25 cellular contexts compared by ENCODE assay signal in the genomic region with DNA sequence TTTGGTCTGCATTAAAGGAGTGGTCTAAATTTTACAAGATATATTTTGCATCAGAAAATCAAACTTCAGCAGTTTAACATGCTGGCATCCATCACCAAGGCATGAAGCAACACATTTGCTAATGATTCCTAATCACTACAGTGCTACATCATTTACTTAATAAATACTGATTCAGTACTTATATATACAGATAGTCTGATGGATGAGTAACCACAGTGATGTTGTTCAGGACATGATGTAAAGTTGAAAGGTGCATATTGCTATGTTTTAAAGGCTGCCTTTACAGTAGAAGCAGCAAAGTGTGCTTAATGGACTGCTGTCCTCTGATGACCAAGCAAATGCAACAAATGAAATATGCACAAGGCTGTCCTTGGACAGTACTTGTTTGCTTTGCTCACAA. TPM values are rescaled to one million over a fixed set of nuclear protein-coding genes. Genes with fewer than 3 reads are reported as not detected.
DNase-seq lines count a peak whose midpoint lies in the region; ATAC-seq, FAIRE-seq and TF ChIP-seq lines count a peak whose summit lies in the region.
"Had no signal": no experiment of that assay in that cellular context is flagged by ENCODE, and none has a peak within 500 bp of the region (broad histone marks: within the 10 kb centered on the region; RNA-seq: fewer than 3 reads in every experiment).

No MANE protein-coding gene starts in this region.

- no peak overlapping the region for H3K4me3 Mint-ChIP-seq in activated naive CD8-positive, alpha-beta T cell treated with anti-CD3 and anti-CD28 coated beads, Interleukin-2, amount 50 U/mL, for 24 hours
- H3K4me3 Mint-ChIP-seq: activated CD8-positive, alpha-beta memory T cell treated with anti-CD3 and anti-CD28 coated beads, Interleukin-2, amount 10 ng/mL, durations not matched to agents 7 days and 5 days; mesothelial cell of epicardium; naive B cell; T-helper 17 cell had no signal

- H3K4me2 ChIP-seq in HepG2 (ENCODE audit: low read depth, low read length), result no peak overlapping the region

- H3K27ac Mint-ChIP-seq in activated naive CD8-positive, alpha-beta T cell treated with anti-CD3 and anti-CD28 coated beads, Interleukin-2, amount 50 U/mL, for 24 hours, result peak overlapping the region; percentile 43
- H3K27ac Mint-ChIP-seq: activated CD8-positive, alpha-beta memory T cell treated with anti-CD3 and anti-CD28 coated beads, Interleukin-2, amount 10 ng/mL, durations not matched to agents 7 days and 5 days; mesothelial cell of epicardium; T-helper 17 cell had no signal

- H3K9me3 Mint-ChIP-seq in activated naive CD8-positive, alpha-beta T cell treated with anti-CD3 and anti-CD28 coated beads, Interleukin-2, amount 50 U/mL, for 24 hours, result no peaks in the 10 kb centered on the region
- H3K9me3 Mint-ChIP-seq: mesothelial cell of epicardium, naive B cell had no signal

- H2AFZ ChIP-seq in HepG2 (ENCODE audit: low read length), result no peak overlapping the region

- CTCF ChIA-PET in HepG2 (lab: Yijun Ruan, JAX; ENCODE audit: low intra/inter-chr PET ratio, low total read pairs), result no interaction called here

- H3K79me2 ChIP-seq in HepG2 (ENCODE audit: insufficient read depth, low read length), result no peaks in the 10 kb centered on the region

- no peaks in the 10 kb centered on the region for H3K27me3 Mint-ChIP-seq in activated naive CD8-positive, alpha-beta T cell treated with anti-CD3 and anti-CD28 coated beads, Interleukin-2, amount 50 U/mL, for 24 hours
- H3K27me3 Mint-ChIP-seq: activated CD8-positive, alpha-beta memory T cell treated with anti-CD3 and anti-CD28 coated beads, Interleukin-2, amount 10 ng/mL, durations not matched to agents 7 days and 5 days; naive B cell; T-helper 17 cell had no signal

- H3K36me3 Mint-ChIP-seq in activated naive CD8-positive, alpha-beta T cell treated with anti-CD3 and anti-CD28 coated beads, Interleukin-2, amount 50 U/mL, for 24 hours (ENCODE audit: low read depth), result peaks cover 66% of the 10 kb centered on the region

- in situ Hi-C loops in HepG2 (cut with HindIII; ENCODE audit: extremely low pct_ligation_motif_present, low pct_unique_long_range_greater_than_20kb), result no loop called here

- peaks cover 22% of the 10 kb centered on the region for H3K4me1 Mint-ChIP-seq in activated naive CD8-positive, alpha-beta T cell treated with anti-CD3 and anti-CD28 coated beads, Interleukin-2, amount 50 U/mL, for 24 hours
- H3K4me1 Mint-ChIP-seq: mesothelial cell of epicardium had no signal

- H3K4me1 ChIP-seq in HepG2 (ENCODE audit: insufficient read depth, low read length), result no peaks in the 10 kb centered on the region
- no peaks in the 10 kb centered on the region for H3K4me1 ChIP-seq in right lobe of liver
- H3K4me1 ChIP-seq in right cardiac atrium (ENCODE audit: control insufficient read depth, insufficient read depth, low read length), result no peaks in the 10 kb centered on the region
- H3K4me1 ChIP-seq: prostate gland, uterus had no signal

- H3K36me3 ChIP-seq in HepG2 (replicated peaks in 1 of 2; ENCODE audit: control insufficient read depth in 1 of 2, insufficient read depth in 2 of 2, low read length in 2 of 2), result peaks cover 40 to 91% of the 10 kb centered on the region in 2 experiments
- H3K36me3 ChIP-seq in right lobe of liver, result peaks cover 0 to 84% (median 38%) of the 10 kb centered on the region in 4 donors
- H3K36me3 ChIP-seq: uterus had no signal

- H4K20me1 ChIP-seq in HepG2 (ENCODE audit: insufficient read depth, low read length), result no peaks in the 10 kb centered on the region

- no TSS peak for BruUV-seq in HepG2 (replicated peaks; lab: Mats Ljungman, UMichigan)

- H3K9me3 ChIP-seq in HepG2 (ENCODE audit: low read length) (no peaks in the 10 kb centered on the region), right lobe of liver (no peaks in the 10 kb centered on the region), right cardiac atrium (ENCODE audit: control insufficient read depth, low read length) (no peaks in the 10 kb centered on the region)
- H3K9me3 ChIP-seq: prostate gland, thoracic aorta, uterus had no signal

- TF ChIP-seq EP300 in HepG2 (IDR thresholded peaks at IDR 0.05; ENCODE audit: low read depth in 2 of 2, low read length in 2 of 2), result no peak
- no peak for TF ChIP-seq EP300 in HepG2 (CRISPR knock-in tag; IDR thresholded peaks at IDR 0.05; ENCODE audit: borderline replicate concordance)

- intact Hi-C loops in HepG2 (cut with micrococcal nuclease; ENCODE audit: unreplicated experiment), result no loop called here
- intact Hi-C loops in right lobe of liver (cut with DNase I), result no loop called here
- intact Hi-C loops in right cardiac atrium (cut with DNase I), result no loop called here

- TF ChIP-seq POLR2A in HepG2 (IDR thresholded peaks at IDR 0.05; ENCODE audit: insufficient read depth in 1 of 2, low read depth in 2 of 2, low read length in 2 of 2), result no peak
- TF ChIP-seq POLR2A in right lobe of liver (IDR thresholded peaks at IDR 0.05), result no peak

- no peak overlapping the region for H3K9ac ChIP-seq in HepG2 (ENCODE audit: insufficient read depth, low read depth, low read length)

- no peak for FAIRE-seq in HepG2 (lab: Jason Lieb, UNC)
- FAIRE-seq in urothelium cell line (lab: Jason Lieb, UNC), result peak; percentile 17
- FAIRE-seq: GM18507, islet of Langerhans had no signal

- ATAC-seq in HepG2, result no peak
- no peak for ATAC-seq in right lobe of liver
- ATAC-seq in activated naive CD8-positive, alpha-beta T cell treated with anti-CD3 and anti-CD28 coated beads, Interleukin-2, amount 50 U/mL, for 24 hours, result no peak
- no peak for ATAC-seq in right cardiac atrium
- ATAC-seq: activated CD8-positive, alpha-beta memory T cell treated with anti-CD3 and anti-CD28 coated beads, Interleukin-2, amount 10 ng/mL, durations not matched to agents 7 days and 5 days; left ventricle myocardium superior; SK-N-SH treated with all-trans-retinoic acid at 6 μM for 48 hours; T-helper 17 cell had no signal

- H3K27me3 ChIP-seq in HepG2 (ENCODE audit: control insufficient read depth in 1 of 2, insufficient read depth in 2 of 2, low read length in 2 of 2), result no peaks in the 10 kb centered on the region
- no peaks in the 10 kb centered on the region for H3K27me3 ChIP-seq in right lobe of liver
- H3K27me3 ChIP-seq in right cardiac atrium (ENCODE audit: control insufficient read depth, insufficient read depth), result no peaks in the 10 kb centered on the region
- H3K27me3 ChIP-seq: brain microvascular endothelial cell, uterus had no signal

- H3K27ac ChIP-seq in HepG2 (ENCODE audit: extremely low read length, insufficient read depth, low read length), result no peak overlapping the region
- H3K27ac ChIP-seq in right lobe of liver, result no peak overlapping the region
- no peak overlapping the region for H3K27ac ChIP-seq in right cardiac atrium (ENCODE audit: low read length)
- H3K27ac ChIP-seq: brain microvascular endothelial cell, C4-2B, prostate gland, thoracic aorta, uterus had no signal

- H3K4me3 ChIP-seq in HepG2 (replicated peaks in 1 of 3; ENCODE audit: insufficient read depth in 1 of 3, low read depth in 2 of 3, low read length in 3 of 3) (no peak overlapping the region), right lobe of liver (no peak overlapping the region), right cardiac atrium (ENCODE audit: low read length) (no peak overlapping the region)
- H3K4me3 ChIP-seq: prostate gland, thoracic aorta, uterus had no signal

- no peak for TF ChIP-seq RAD21 in HepG2 (CRISPR knock-in tag; IDR thresholded peaks at IDR 0.05)

- no peak for DNase-seq in HepG2 (ENCODE audit: low spot score)
- no peak for DNase-seq in right lobe of liver
- DNase-seq in activated naive CD8-positive, alpha-beta T cell treated with anti-CD3 and anti-CD28 coated beads, Interleukin-2, amount 50 U/mL, for 24 hours, result no peak
- no peak for DNase-seq in urothelium cell line (ENCODE audit: low spot score)
- no peak for DNase-seq in right cardiac atrium
- DNase-seq: activated CD4-positive, alpha-beta T cell treated with anti-CD3 and anti-CD28 coated beads for 4 hours; activated CD8-positive, alpha-beta memory T cell treated with anti-CD3 and anti-CD28 coated beads, Interleukin-2, amount 10 ng/mL, durations not matched to agents 7 days and 5 days; brain microvascular endothelial cell; H7; left ventricle myocardium superior; naive B cell; NCI-H1694 treated with DMSO at 0.1 percent for 48 hours; NCI-H2171; NCI-H510A; stimulated activated CD4-positive, alpha-beta T cell treated with anti-CD3 and anti-CD28 coated beads, Interleukin-15, amount 100 ng/mL, for 24 hours; stimulated activated naive CD4-positive, alpha-beta T cell; T-helper 17 cell; uterus had no signal

- TF ChIP-seq CTCF in HepG2 (CRISPR knock-in tag; IDR thresholded peaks at IDR 0.05) (no peak), right lobe of liver (IDR thresholded peaks at IDR 0.05) (no peak)

- POLR2A ChIA-PET in HepG2 (lab: Yijun Ruan, JAX), result interaction anchor here (1.4 to 1.6 kb wide), 2 partner anchors 11 to 29 kb away, joined by 4 to 5 read pairs; a partner anchor contains a TSS

RNA-seq across cellular contexts. Expression of a gene that starts 11.1 kb away (rescaled TPM):
- total RNA-seq in HepG2 (2016; rRNA removed; fragmentation: Illumina TruSeq; extraction: Trizol) (28.7 and 32.9 TPM in 2 replicates), right lobe of liver (10 to 100 TPM; 11.4 to 15.3 (median 13.9) TPM), right cardiac atrium (10 to 100 TPM; 27.3 to 30.9 (median 29.0) TPM)
- total RNA-seq in HepG2 (2016; cell fraction: cytosol; rRNA removed; fragmentation: Illumina TruSeq; extraction: Trizol; ENCODE audit: low read depth), result 4.8 and 5.8 TPM in 2 replicates
- 27.3 and 33.0 TPM in 2 replicates for total RNA-seq in HepG2 (2016; cell fraction: insoluble cytoplasmic fraction; rRNA removed; fragmentation: Illumina TruSeq; extraction: Trizol)
- total RNA-seq in HepG2 (2016; cell fraction: membrane; rRNA removed; fragmentation: Illumina TruSeq; extraction: Trizol), result 11.7 TPM in 2 replicates
- 46.3 and 47.7 TPM in 2 replicates for total RNA-seq in HepG2 (2016; cell fraction: nucleus; rRNA removed; fragmentation: Illumina TruSeq; extraction: Trizol)
- polyA plus RNA-seq in HepG2 (2011; rRNA removed) (77.5 and 78.0 TPM in 2 replicates), right cardiac atrium (26.8 TPM)
- 42.9 and 43.8 TPM in 2 replicates for polyA plus RNA-seq in HepG2 (2011; cell fraction: cytosol; rRNA removed)
- 131 and 148 TPM in 2 replicates for polyA plus RNA-seq in HepG2 (2011; cell fraction: nucleus; rRNA removed)
- 36.6 and 37.0 TPM in 2 replicates for polyA plus RNA-seq in HepG2 (2012)
- 2.7 and 2.9 TPM in 2 replicates for polyA plus RNA-seq in HepG2 (2016; cell fraction: cytosol; fragmentation: Illumina TruSeq; extraction: Trizol; ENCODE audit: low read depth)
- polyA plus RNA-seq in HepG2 (2016; cell fraction: insoluble cytoplasmic fraction; fragmentation: Illumina TruSeq; extraction: Trizol; ENCODE audit: low read depth), result 35.5 and 40.9 TPM in 2 replicates
- polyA plus RNA-seq in HepG2 (2016; cell fraction: membrane; fragmentation: Illumina TruSeq; extraction: Trizol; ENCODE audit: low read depth), result 7.6 and 8.4 TPM in 2 replicates
- polyA plus RNA-seq in HepG2 (2016; cell fraction: nucleus; fragmentation: Illumina TruSeq; extraction: Trizol; ENCODE audit: insufficient read depth, low read depth), result 97.5 and 99.5 TPM in 2 replicates
- polyA minus RNA-seq in HepG2 (2011; rRNA and poly(A)+ RNA removed; ENCODE audit: low replicate concordance), result 56.7 and 59.6 TPM in 2 replicates
- polyA minus RNA-seq in HepG2 (2011; cell fraction: cytosol; rRNA and poly(A)+ RNA removed), result 26.8 and 31.8 TPM in 2 replicates
- polyA minus RNA-seq in HepG2 (2011; cell fraction: nucleus; rRNA and poly(A)+ RNA removed), result 76.9 and 100 TPM in 2 replicates

RNA-seq across cellular contexts. Expression of a gene that starts 11.3 kb away (rescaled TPM):
- 44.6 and 59.0 TPM in 2 replicates for total RNA-seq in HepG2 (2016; rRNA removed; fragmentation: Illumina TruSeq; extraction: Trizol)
- 4.9 and 6.1 TPM in 2 replicates for total RNA-seq in HepG2 (2016; cell fraction: cytosol; rRNA removed; fragmentation: Illumina TruSeq; extraction: Trizol; ENCODE audit: low read depth)
- total RNA-seq in HepG2 (2016; cell fraction: insoluble cytoplasmic fraction; rRNA removed; fragmentation: Illumina TruSeq; extraction: Trizol), result 44.0 and 52.8 TPM in 2 replicates
- 8.2 and 10.0 TPM in 2 replicates for total RNA-seq in HepG2 (2016; cell fraction: membrane; rRNA removed; fragmentation: Illumina TruSeq; extraction: Trizol)
- 31.4 and 34.3 TPM in 2 replicates for total RNA-seq in HepG2 (2016; cell fraction: nucleus; rRNA removed; fragmentation: Illumina TruSeq; extraction: Trizol)
- 13.4 and 15.3 TPM in 2 replicates for polyA plus RNA-seq in HepG2 (2011; rRNA removed)
- 9.4 and 10.5 TPM in 2 replicates for polyA plus RNA-seq in HepG2 (2011; cell fraction: cytosol; rRNA removed)
- polyA plus RNA-seq in HepG2 (2011; cell fraction: nucleus; rRNA removed), result 18.1 and 21.0 TPM in 2 replicates
- 21.9 and 28.3 TPM in 2 replicates for polyA plus RNA-seq in HepG2 (2012)
- 1.9 and 2.3 TPM in 2 replicates for polyA plus RNA-seq in HepG2 (2016; cell fraction: cytosol; fragmentation: Illumina TruSeq; extraction: Trizol; ENCODE audit: low read depth)
- 49.7 and 51.9 TPM in 2 replicates for polyA plus RNA-seq in HepG2 (2016; cell fraction: insoluble cytoplasmic fraction; fragmentation: Illumina TruSeq; extraction: Trizol; ENCODE audit: low read depth)
- 3.4 and 4.5 TPM in 2 replicates for polyA plus RNA-seq in HepG2 (2016; cell fraction: membrane; fragmentation: Illumina TruSeq; extraction: Trizol; ENCODE audit: low read depth)
- polyA plus RNA-seq in HepG2 (2016; cell fraction: nucleus; fragmentation: Illumina TruSeq; extraction: Trizol; ENCODE audit: insufficient read depth, low read depth), result 42.8 and 45.5 TPM in 2 replicates
- 11.2 and 15.3 TPM in 2 replicates for polyA minus RNA-seq in HepG2 (2011; rRNA and poly(A)+ RNA removed; ENCODE audit: low replicate concordance)
- 13.8 and 14.9 TPM in 2 replicates for polyA minus RNA-seq in HepG2 (2011; cell fraction: cytosol; rRNA and poly(A)+ RNA removed)
- polyA minus RNA-seq in HepG2 (2011; cell fraction: nucleus; rRNA and poly(A)+ RNA removed), result 18.9 and 22.8 TPM in 2 replicates
- total RNA-seq in right lobe of liver, result 10 to 100 TPM in 2 of 6 experiments, 1 to 10 TPM in 4; 6.5 to 12.7 (median 8.5) TPM
- 10 to 100 TPM; 19.4 to 21.8 (median 21.2) TPM for total RNA-seq in right cardiac atrium
- 19.9 TPM for polyA plus RNA-seq in right cardiac atrium

RNA-seq across cellular contexts. Expression of a gene that starts 23.5 kb away (rescaled TPM):
- total RNA-seq in HepG2 (2016; rRNA removed; fragmentation: Illumina TruSeq; extraction: Trizol), result 62.7 and 98.5 TPM in 2 replicates
- 11.8 and 12.1 TPM in 2 replicates for total RNA-seq in HepG2 (2016; cell fraction: cytosol; rRNA removed; fragmentation: Illumina TruSeq; extraction: Trizol; ENCODE audit: low read depth)
- 62.1 and 103 TPM in 2 replicates for total RNA-seq in HepG2 (2016; cell fraction: insoluble cytoplasmic fraction; rRNA removed; fragmentation: Illumina TruSeq; extraction: Trizol)
- 36.3 and 39.5 TPM in 2 replicates for total RNA-seq in HepG2 (2016; cell fraction: membrane; rRNA removed; fragmentation: Illumina TruSeq; extraction: Trizol)
- total RNA-seq in HepG2 (2016; cell fraction: nucleus; rRNA removed; fragmentation: Illumina TruSeq; extraction: Trizol), result 35.4 and 37.8 TPM in 2 replicates
- 51.9 and 54.5 TPM in 2 replicates for polyA plus RNA-seq in HepG2 (2011; rRNA removed)
- 29.7 and 46.3 TPM in 2 replicates for polyA plus RNA-seq in HepG2 (2011; cell fraction: cytosol; rRNA removed)
- polyA plus RNA-seq in HepG2 (2011; cell fraction: nucleus; rRNA removed), result 16.8 and 22.2 TPM in 2 replicates
- 41.7 and 47.0 TPM in 2 replicates for polyA plus RNA-seq in HepG2 (2012)
- polyA plus RNA-seq in HepG2 (2016; cell fraction: cytosol; fragmentation: Illumina TruSeq; extraction: Trizol; ENCODE audit: low read depth), result 13.4 and 13.7 TPM in 2 replicates
- 89.3 and 97.6 TPM in 2 replicates for polyA plus RNA-seq in HepG2 (2016; cell fraction: insoluble cytoplasmic fraction; fragmentation: Illumina TruSeq; extraction: Trizol; ENCODE audit: low read depth)
- polyA plus RNA-seq in HepG2 (2016; cell fraction: membrane; fragmentation: Illumina TruSeq; extraction: Trizol; ENCODE audit: low read depth), result 26.6 and 27.4 TPM in 2 replicates
- polyA plus RNA-seq in HepG2 (2016; cell fraction: nucleus; fragmentation: Illumina TruSeq; extraction: Trizol; ENCODE audit: insufficient read depth, low read depth), result 43.6 and 44.2 TPM in 2 replicates
- polyA minus RNA-seq in HepG2 (2011; rRNA and poly(A)+ RNA removed; ENCODE audit: low replicate concordance), result 68.4 and 76.3 TPM in 2 replicates
- 27.5 and 32.2 TPM in 2 replicates for polyA minus RNA-seq in HepG2 (2011; cell fraction: cytosol; rRNA and poly(A)+ RNA removed)
- 54.5 and 62.1 TPM in 2 replicates for polyA minus RNA-seq in HepG2 (2011; cell fraction: nucleus; rRNA and poly(A)+ RNA removed)
- total RNA-seq in right lobe of liver, result 10 to 100 TPM in 4 of 6 experiments, 1 to 10 TPM in 2; 9.4 to 14.6 (median 11.3) TPM
- 10 to 100 TPM; 15.9 to 21.8 (median 17.8) TPM for total RNA-seq in right cardiac atrium
- polyA plus RNA-seq in right cardiac atrium, result 15.5 TPM

RNA-seq across cellular contexts. Expression of a gene that starts 23.5 kb away (rescaled TPM):
- 3.0 and 3.8 TPM in 2 replicates for total RNA-seq in HepG2 (2016; rRNA removed; fragmentation: Illumina TruSeq; extraction: Trizol)
- total RNA-seq in HepG2 (2016; cell fraction: cytosol; rRNA removed; fragmentation: Illumina TruSeq; extraction: Trizol; ENCODE audit: low read depth), result 0.40 and 1.1 TPM in 2 replicates
- total RNA-seq in HepG2 (2016; cell fraction: insoluble cytoplasmic fraction; rRNA removed; fragmentation: Illumina TruSeq; extraction: Trizol), result 3.4 and 4.4 TPM in 2 replicates
- 2.0 TPM in 2 replicates for total RNA-seq in HepG2 (2016; cell fraction: membrane; rRNA removed; fragmentation: Illumina TruSeq; extraction: Trizol)
- total RNA-seq in HepG2 (2016; cell fraction: nucleus; rRNA removed; fragmentation: Illumina TruSeq; extraction: Trizol), result 2.3 and 2.7 TPM in 2 replicates
- polyA plus RNA-seq in HepG2 (2011; rRNA removed), result 1.2 and 1.9 TPM in 2 replicates
- polyA plus RNA-seq in HepG2 (2011; cell fraction: cytosol; rRNA removed), result 0.50 and 0.79 TPM in 2 replicates
- polyA plus RNA-seq in HepG2 (2011; cell fraction: nucleus; rRNA removed), result 0.61 and 0.88 TPM in 2 replicates
- polyA plus RNA-seq in HepG2 (2012), result 1.3 and 2.8 TPM in 2 replicates
- 0.28 and 0.31 TPM in 2 replicates for polyA plus RNA-seq in HepG2 (2016; cell fraction: cytosol; fragmentation: Illumina TruSeq; extraction: Trizol; ENCODE audit: low read depth)
- 3.4 and 5.5 TPM in 2 replicates for polyA plus RNA-seq in HepG2 (2016; cell fraction: insoluble cytoplasmic fraction; fragmentation: Illumina TruSeq; extraction: Trizol; ENCODE audit: low read depth)
- polyA plus RNA-seq in HepG2 (2016; cell fraction: membrane; fragmentation: Illumina TruSeq; extraction: Trizol; ENCODE audit: low read depth), result 0.83 and 1.1 TPM in 2 replicates
- 3.8 and 3.9 TPM in 2 replicates for polyA plus RNA-seq in HepG2 (2016; cell fraction: nucleus; fragmentation: Illumina TruSeq; extraction: Trizol; ENCODE audit: insufficient read depth, low read depth)
- polyA minus RNA-seq in HepG2 (2011; rRNA and poly(A)+ RNA removed; ENCODE audit: low replicate concordance), result 0.46 and 0.49 TPM in 2 replicates
- 0.79 and 1.1 TPM in 2 replicates for polyA minus RNA-seq in HepG2 (2011; cell fraction: cytosol; rRNA and poly(A)+ RNA removed)
- polyA minus RNA-seq in HepG2 (2011; cell fraction: nucleus; rRNA and poly(A)+ RNA removed), result 1.9 and 2.6 TPM in 2 replicates
- 1 to 10 TPM in 4 of 6 experiments, under 1 TPM in 2; 0.74 to 2.1 (median 1.5) TPM for total RNA-seq in right lobe of liver
- 1 to 10 TPM; 3.1 to 8.1 (median 6.4) TPM for total RNA-seq in right cardiac atrium
- 4.1 TPM for polyA plus RNA-seq in right cardiac atrium
